ENCODE assay signal across 12 cellular contexts in the genomic region with DNA sequence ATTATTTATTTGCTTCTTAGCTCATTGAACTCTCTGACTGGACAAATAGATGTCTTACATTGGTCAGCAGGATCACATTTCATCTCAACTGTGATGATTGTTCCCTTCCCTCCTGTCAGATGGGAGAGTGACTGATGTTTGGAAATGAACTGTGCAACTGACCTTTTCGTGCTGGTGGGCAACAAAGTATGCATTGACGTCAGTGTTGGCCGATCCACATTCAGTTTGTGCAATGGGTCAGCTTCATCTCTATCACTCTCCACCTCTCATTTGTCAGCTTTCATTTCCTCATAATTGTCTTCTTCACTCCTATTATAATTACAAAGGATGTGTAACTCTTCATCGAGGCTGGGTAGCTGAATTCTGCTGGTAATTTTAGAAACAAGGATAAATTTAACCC.
DNase-seq lines count a peak whose midpoint lies in the region; ATAC-seq and TF ChIP-seq lines count a peak whose summit lies in the region.
"Had no signal": no experiment of that assay in that cellular context is flagged by ENCODE, and none has a peak within 500 bp of the region (broad histone marks: within the 10 kb centered on the region; RNA-seq: fewer than 3 reads in every experiment).

No MANE protein-coding gene starts in this region.

- H3K27me3 Mint-ChIP-seq in activated CD4-positive, alpha-beta T cell treated with anti-CD3 and anti-CD28 coated beads, Interleukin-2, amount 10 ng/mL, durations not matched to agents 7 days and 5 days = no peaks in the 10 kb centered on the region
- H3K27me3 Mint-ChIP-seq: central memory CD8-positive, alpha-beta T cell had no signal

- TF ChIP-seq CTCF in omental fat pad (IDR thresholded peaks at IDR 0.05) = no peak

- no peaks in the 10 kb centered on the region for H3K9me3 Mint-ChIP-seq in activated CD4-positive, alpha-beta T cell treated with anti-CD3 and anti-CD28 coated beads, Interleukin-2, amount 10 ng/mL, durations not matched to agents 7 days and 5 days
- H3K9me3 Mint-ChIP-seq: central memory CD8-positive, alpha-beta T cell had no signal

- peaks cover 2% of the 10 kb centered on the region for H3K4me1 Mint-ChIP-seq in activated CD4-positive, alpha-beta T cell treated with anti-CD3 and anti-CD28 coated beads, Interleukin-2, amount 10 ng/mL, durations not matched to agents 7 days and 5 days

- in situ Hi-C loops in Caki2 (cut with HindIII; ENCODE audit: low pct_unique_long_range_greater_than_20kb, low sequenced_read_pairs) = no loop called here

- H3K4me3 Mint-ChIP-seq in activated CD4-positive, alpha-beta T cell treated with anti-CD3 and anti-CD28 coated beads, Interleukin-2, amount 10 ng/mL, durations not matched to agents 7 days and 5 days = no peak overlapping the region
- H3K4me3 Mint-ChIP-seq: central memory CD8-positive, alpha-beta T cell had no signal

- H3K36me3 Mint-ChIP-seq in activated CD4-positive, alpha-beta T cell treated with anti-CD3 and anti-CD28 coated beads, Interleukin-2, amount 10 ng/mL, durations not matched to agents 7 days and 5 days (ENCODE audit: low read depth) = peaks cover 5% of the 10 kb centered on the region

- ATAC-seq in omental fat pad (ENCODE audit: low FRiP score) = peak; percentile 56

- CTCF ChIA-PET in activated CD4-positive, alpha-beta T cell treated with anti-CD3 and anti-CD28 coated beads, Interleukin-2, amount 10 ng/mL, durations not matched to agents 7 days and 5 days (lab: Charles Lee) = no interaction called here

- POLR2A ChIA-PET in activated CD4-positive, alpha-beta T cell treated with anti-CD3 and anti-CD28 coated beads, Interleukin-2, amount 10 ng/mL, durations not matched to agents 7 days and 5 days (lab: Charles Lee) = no interaction called here

- H3K27ac Mint-ChIP-seq in activated CD4-positive, alpha-beta T cell treated with anti-CD3 and anti-CD28 coated beads, Interleukin-2, amount 10 ng/mL, durations not matched to agents 7 days and 5 days = no peak overlapping the region

- DNase-seq in Caki2 (ENCODE audit: low read depth) (peak; percentile 80), NCI-H226 (peak; percentile 85), fibroblast of gingiva (ENCODE audit: low read depth) (peak; percentile 78), omental fat pad (ENCODE audit: low spot score) (no peak), KG1 (lab: John Stamatoyannopoulos, UW) (no peak), GF-D8 (lab: John Stamatoyannopoulos, UW) (no peak)
- DNase-seq in stimulated activated naive CD4-positive, alpha-beta T cell (lab: John Stamatoyannopoulos, UW) = no peak
- DNase-seq in activated CD4-positive, alpha-beta T cell treated with anti-CD3 and anti-CD28 coated beads, Interleukin-2, amount 10 ng/mL, durations not matched to agents 7 days and 5 days = no peak
- DNase-seq: activated CD4-positive, alpha-beta T cell treated with anti-CD3 and anti-CD28 coated beads, Interleukin-2, amount 50 U/mL, for 1 hour; NCI-H524; stimulated activated CD4-positive, alpha-beta T cell treated with anti-CD3 and anti-CD28 coated beads, Interleukin-4, amount 100 ng/mL, for 1 hour had no signal

Comparison
In these comparisons a context has a peak if more than half of its experiments do, and no peak if none do; other contexts are left out.
1. DNase-seq: peak in Caki2 (single experiment), NCI-H226 (single experiment) and fibroblast of gingiva (single experiment); none in omental fat pad (single experiment), stimulated activated naive CD4-positive, alpha-beta T cell (0 of 6), activated CD4-positive, alpha-beta T cell treated with anti-CD3 and anti-CD28 coated beads, Interleukin-2, amount 10 ng/mL, durations not matched to agents 7 days and 5 days (single experiment), KG1 (single experiment) and GF-D8 (single experiment).